2 cellular contexts compared by ENCODE assay signal in the genomic region with DNA sequence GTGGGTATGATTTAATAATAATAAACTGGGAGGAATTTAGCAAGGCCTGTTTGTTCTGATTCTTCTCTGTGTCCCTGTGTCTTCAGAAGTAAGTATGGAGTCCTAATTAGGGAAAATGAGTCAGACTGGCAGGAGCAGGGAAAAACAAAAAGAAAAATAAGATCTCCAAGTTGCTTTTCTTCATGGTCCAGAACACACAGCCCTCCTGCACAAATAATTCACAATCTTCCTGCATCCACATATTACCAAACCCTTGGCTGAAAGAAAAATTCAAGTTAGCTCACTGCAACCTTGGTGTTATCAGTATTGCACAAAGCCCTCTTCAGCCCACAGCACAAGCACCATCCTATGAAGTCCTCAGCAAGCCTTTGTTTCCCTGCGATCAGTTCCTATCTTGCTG.
TF ChIP-seq lines count a peak whose summit lies in the region.

No MANE protein-coding gene starts in this region.

TF ChIP-seq in H1, 55 proteins besides CTCF, POLR2A, EP300 and RAD21:
- TF ChIP-seq PHF8 (conservative IDR thresholded peaks at IDR 0.05; ENCODE audit: low read depth, low read length) (no peak), HDAC6 (IDR thresholded peaks at IDR 0.05; ENCODE audit: low read depth, low read length) (no peak), TAF7 (optimal IDR thresholded peaks at IDR 0.05; ENCODE audit: borderline replicate concordance, low read depth, low read length) (no peak), CEBPB (IDR thresholded peaks at IDR 0.05; ENCODE audit: low read depth, low read length) (no peak), CBX8 (IDR thresholded peaks at IDR 0.05; ENCODE audit: borderline replicate concordance, low read depth, low read length) (no peak), MAFK (IDR thresholded peaks at IDR 0.05; ENCODE audit: low read depth, low read length) (no peak), GABPA (IDR thresholded peaks at IDR 0.05; ENCODE audit: borderline replicate concordance, insufficient read depth, low read length) (no peak), BACH1 (IDR thresholded peaks at IDR 0.05; ENCODE audit: low read length) (no peak), YY1 (IDR thresholded peaks at IDR 0.05; ENCODE audit: low read depth, low read length) (no peak), HDAC2 (IDR thresholded peaks at IDR 0.05; ENCODE audit: borderline replicate concordance in 1 of 2, low read depth in 2 of 2, low read length in 2 of 2) (no peak), NRF1 (IDR thresholded peaks at IDR 0.05; ENCODE audit: low read depth, low read length) (no peak), SP4 (IDR thresholded peaks at IDR 0.05; ENCODE audit: low read length) (no peak), BCL11A (IDR thresholded peaks at IDR 0.05; ENCODE audit: low read depth in 2 of 2, low read length in 2 of 2) (no peak)
- TF ChIP-seq, protein P1, sequence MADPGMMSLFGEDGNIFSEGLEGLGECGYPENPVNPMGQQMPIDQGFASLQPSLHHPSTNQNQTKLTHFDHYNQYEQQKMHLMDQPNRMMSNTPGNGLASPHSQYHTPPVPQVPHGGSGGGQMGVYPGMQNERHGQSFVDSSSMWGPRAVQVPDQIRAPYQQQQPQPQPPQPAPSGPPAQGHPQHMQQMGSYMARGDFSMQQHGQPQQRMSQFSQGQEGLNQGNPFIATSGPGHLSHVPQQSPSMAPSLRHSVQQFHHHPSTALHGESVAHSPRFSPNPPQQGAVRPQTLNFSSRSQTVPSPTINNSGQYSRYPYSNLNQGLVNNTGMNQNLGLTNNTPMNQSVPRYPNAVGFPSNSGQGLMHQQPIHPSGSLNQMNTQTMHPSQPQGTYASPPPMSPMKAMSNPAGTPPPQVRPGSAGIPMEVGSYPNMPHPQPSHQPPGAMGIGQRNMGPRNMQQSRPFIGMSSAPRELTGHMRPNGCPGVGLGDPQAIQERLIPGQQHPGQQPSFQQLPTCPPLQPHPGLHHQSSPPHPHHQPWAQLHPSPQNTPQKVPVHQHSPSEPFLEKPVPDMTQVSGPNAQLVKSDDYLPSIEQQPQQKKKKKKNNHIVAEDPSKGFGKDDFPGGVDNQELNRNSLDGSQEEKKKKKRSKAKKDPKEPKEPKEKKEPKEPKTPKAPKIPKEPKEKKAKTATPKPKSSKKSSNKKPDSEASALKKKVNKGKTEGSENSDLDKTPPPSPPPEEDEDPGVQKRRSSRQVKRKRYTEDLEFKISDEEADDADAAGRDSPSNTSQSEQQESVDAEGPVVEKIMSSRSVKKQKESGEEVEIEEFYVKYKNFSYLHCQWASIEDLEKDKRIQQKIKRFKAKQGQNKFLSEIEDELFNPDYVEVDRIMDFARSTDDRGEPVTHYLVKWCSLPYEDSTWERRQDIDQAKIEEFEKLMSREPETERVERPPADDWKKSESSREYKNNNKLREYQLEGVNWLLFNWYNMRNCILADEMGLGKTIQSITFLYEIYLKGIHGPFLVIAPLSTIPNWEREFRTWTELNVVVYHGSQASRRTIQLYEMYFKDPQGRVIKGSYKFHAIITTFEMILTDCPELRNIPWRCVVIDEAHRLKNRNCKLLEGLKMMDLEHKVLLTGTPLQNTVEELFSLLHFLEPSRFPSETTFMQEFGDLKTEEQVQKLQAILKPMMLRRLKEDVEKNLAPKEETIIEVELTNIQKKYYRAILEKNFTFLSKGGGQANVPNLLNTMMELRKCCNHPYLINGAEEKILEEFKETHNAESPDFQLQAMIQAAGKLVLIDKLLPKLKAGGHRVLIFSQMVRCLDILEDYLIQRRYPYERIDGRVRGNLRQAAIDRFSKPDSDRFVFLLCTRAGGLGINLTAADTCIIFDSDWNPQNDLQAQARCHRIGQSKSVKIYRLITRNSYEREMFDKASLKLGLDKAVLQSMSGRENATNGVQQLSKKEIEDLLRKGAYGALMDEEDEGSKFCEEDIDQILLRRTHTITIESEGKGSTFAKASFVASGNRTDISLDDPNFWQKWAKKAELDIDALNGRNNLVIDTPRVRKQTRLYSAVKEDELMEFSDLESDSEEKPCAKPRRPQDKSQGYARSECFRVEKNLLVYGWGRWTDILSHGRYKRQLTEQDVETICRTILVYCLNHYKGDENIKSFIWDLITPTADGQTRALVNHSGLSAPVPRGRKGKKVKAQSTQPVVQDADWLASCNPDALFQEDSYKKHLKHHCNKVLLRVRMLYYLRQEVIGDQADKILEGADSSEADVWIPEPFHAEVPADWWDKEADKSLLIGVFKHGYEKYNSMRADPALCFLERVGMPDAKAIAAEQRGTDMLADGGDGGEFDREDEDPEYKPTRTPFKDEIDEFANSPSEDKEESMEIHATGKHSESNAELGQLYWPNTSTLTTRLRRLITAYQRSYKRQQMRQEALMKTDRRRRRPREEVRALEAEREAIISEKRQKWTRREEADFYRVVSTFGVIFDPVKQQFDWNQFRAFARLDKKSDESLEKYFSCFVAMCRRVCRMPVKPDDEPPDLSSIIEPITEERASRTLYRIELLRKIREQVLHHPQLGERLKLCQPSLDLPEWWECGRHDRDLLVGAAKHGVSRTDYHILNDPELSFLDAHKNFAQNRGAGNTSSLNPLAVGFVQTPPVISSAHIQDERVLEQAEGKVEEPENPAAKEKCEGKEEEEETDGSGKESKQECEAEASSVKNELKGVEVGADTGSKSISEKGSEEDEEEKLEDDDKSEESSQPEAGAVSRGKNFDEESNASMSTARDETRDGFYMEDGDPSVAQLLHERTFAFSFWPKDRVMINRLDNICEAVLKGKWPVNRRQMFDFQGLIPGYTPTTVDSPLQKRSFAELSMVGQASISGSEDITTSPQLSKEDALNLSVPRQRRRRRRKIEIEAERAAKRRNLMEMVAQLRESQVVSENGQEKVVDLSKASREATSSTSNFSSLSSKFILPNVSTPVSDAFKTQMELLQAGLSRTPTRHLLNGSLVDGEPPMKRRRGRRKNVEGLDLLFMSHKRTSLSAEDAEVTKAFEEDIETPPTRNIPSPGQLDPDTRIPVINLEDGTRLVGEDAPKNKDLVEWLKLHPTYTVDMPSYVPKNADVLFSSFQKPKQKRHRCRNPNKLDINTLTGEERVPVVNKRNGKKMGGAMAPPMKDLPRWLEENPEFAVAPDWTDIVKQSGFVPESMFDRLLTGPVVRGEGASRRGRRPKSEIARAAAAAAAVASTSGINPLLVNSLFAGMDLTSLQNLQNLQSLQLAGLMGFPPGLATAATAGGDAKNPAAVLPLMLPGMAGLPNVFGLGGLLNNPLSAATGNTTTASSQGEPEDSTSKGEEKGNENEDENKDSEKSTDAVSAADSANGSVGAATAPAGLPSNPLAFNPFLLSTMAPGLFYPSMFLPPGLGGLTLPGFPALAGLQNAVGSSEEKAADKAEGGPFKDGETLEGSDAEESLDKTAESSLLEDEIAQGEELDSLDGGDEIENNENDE (IDR thresholded peaks at IDR 0.05; ENCODE audit: insufficient replicate concordance, low read length): no peak
- TF ChIP-seq, protein P2, sequence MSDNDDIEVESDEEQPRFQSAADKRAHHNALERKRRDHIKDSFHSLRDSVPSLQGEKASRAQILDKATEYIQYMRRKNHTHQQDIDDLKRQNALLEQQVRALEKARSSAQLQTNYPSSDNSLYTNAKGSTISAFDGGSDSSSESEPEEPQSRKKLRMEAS (IDR thresholded peaks at IDR 0.05): no peak

TF ChIP-seq in GM23338, 12 proteins besides CTCF, POLR2A, EP300 and RAD21:
- TF ChIP-seq, protein P3, sequence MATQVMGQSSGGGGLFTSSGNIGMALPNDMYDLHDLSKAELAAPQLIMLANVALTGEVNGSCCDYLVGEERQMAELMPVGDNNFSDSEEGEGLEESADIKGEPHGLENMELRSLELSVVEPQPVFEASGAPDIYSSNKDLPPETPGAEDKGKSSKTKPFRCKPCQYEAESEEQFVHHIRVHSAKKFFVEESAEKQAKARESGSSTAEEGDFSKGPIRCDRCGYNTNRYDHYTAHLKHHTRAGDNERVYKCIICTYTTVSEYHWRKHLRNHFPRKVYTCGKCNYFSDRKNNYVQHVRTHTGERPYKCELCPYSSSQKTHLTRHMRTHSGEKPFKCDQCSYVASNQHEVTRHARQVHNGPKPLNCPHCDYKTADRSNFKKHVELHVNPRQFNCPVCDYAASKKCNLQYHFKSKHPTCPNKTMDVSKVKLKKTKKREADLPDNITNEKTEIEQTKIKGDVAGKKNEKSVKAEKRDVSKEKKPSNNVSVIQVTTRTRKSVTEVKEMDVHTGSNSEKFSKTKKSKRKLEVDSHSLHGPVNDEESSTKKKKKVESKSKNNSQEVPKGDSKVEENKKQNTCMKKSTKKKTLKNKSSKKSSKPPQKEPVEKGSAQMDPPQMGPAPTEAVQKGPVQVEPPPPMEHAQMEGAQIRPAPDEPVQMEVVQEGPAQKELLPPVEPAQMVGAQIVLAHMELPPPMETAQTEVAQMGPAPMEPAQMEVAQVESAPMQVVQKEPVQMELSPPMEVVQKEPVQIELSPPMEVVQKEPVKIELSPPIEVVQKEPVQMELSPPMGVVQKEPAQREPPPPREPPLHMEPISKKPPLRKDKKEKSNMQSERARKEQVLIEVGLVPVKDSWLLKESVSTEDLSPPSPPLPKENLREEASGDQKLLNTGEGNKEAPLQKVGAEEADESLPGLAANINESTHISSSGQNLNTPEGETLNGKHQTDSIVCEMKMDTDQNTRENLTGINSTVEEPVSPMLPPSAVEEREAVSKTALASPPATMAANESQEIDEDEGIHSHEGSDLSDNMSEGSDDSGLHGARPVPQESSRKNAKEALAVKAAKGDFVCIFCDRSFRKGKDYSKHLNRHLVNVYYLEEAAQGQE (IDR thresholded peaks at IDR 0.05; ENCODE audit: unreplicated experiment): no peak
- TF ChIP-seq, protein P4, sequence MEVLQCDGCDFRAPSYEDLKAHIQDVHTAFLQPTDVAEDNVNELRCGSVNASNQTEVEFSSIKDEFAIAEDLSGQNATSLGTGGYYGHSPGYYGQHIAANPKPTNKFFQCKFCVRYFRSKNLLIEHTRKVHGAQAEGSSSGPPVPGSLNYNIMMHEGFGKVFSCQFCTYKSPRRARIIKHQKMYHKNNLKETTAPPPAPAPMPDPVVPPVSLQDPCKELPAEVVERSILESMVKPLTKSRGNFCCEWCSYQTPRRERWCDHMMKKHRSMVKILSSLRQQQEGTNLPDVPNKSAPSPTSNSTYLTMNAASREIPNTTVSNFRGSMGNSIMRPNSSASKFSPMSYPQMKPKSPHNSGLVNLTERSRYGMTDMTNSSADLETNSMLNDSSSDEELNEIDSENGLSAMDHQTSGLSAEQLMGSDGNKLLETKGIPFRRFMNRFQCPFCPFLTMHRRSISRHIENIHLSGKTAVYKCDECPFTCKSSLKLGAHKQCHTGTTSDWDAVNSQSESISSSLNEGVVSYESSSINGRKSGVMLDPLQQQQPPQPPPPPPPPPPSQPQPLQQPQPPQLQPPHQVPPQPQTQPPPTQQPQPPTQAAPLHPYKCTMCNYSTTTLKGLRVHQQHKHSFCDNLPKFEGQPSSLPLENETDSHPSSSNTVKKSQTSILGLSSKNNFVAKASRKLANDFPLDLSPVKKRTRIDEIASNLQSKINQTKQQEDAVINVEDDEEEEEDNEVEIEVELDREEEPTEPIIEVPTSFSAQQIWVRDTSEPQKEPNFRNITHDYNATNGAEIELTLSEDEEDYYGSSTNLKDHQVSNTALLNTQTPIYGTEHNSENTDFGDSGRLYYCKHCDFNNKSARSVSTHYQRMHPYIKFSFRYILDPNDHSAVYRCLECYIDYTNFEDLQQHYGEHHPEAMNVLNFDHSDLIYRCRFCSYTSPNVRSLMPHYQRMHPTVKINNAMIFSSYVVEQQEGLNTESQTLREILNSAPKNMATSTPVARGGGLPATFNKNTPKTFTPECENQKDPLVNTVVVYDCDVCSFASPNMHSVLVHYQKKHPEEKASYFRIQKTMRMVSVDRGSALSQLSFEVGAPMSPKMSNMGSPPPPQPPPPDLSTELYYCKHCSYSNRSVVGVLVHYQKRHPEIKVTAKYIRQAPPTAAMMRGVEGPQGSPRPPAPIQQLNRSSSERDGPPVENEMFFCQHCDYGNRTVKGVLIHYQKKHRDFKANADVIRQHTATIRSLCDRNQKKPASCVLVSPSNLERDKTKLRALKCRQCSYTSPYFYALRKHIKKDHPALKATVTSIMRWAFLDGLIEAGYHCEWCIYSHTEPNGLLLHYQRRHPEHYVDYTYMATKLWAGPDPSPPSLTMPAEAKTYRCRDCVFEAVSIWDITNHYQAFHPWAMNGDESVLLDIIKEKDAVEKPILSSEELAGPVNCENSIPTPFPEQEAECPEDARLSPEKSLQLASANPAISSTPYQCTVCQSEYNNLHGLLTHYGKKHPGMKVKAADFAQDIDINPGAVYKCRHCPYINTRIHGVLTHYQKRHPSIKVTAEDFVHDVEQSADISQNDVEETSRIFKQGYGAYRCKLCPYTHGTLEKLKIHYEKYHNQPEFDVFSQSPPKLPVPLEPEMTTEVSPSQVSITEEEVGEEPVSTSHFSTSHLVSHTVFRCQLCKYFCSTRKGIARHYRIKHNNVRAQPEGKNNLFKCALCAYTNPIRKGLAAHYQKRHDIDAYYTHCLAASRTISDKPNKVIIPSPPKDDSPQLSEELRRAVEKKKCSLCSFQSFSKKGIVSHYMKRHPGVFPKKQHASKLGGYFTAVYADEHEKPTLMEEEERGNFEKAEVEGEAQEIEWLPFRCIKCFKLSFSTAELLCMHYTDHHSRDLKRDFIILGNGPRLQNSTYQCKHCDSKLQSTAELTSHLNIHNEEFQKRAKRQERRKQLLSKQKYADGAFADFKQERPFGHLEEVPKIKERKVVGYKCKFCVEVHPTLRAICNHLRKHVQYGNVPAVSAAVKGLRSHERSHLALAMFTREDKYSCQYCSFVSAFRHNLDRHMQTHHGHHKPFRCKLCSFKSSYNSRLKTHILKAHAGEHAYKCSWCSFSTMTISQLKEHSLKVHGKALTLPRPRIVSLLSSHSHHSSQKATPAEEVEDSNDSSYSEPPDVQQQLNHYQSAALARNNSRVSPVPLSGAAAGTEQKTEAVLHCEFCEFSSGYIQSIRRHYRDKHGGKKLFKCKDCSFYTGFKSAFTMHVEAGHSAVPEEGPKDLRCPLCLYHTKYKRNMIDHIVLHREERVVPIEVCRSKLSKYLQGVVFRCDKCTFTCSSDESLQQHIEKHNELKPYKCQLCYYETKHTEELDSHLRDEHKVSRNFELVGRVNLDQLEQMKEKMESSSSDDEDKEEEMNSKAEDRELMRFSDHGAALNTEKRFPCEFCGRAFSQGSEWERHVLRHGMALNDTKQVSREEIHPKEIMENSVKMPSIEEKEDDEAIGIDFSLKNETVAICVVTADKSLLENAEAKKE (CRISPR knock-in tag; IDR thresholded peaks at IDR 0.05): no peak
- TF ChIP-seq STAT1 (IDR thresholded peaks at IDR 0.05; ENCODE audit: unreplicated experiment): no peak
- no peak for TF ChIP-seq ZNF331 (CRISPR knock-in tag; IDR thresholded peaks at IDR 0.05; ENCODE audit: low read depth)
- no peak for TF ChIP-seq EZH2phosphoT487 (IDR thresholded peaks at IDR 0.05; ENCODE audit: unreplicated experiment)
- TF ChIP-seq EZH2 (IDR thresholded peaks at IDR 0.05; ENCODE audit: low read depth, unreplicated experiment): no peak
- no peak for TF ChIP-seq POLR2AphosphoS5 (IDR thresholded peaks at IDR 0.05; ENCODE audit: low read depth)
- no peak for TF ChIP-seq CREB1 (CRISPR knock-in tag; IDR thresholded peaks at IDR 0.05; ENCODE audit: low read depth)
